In the genomic region with DNA sequence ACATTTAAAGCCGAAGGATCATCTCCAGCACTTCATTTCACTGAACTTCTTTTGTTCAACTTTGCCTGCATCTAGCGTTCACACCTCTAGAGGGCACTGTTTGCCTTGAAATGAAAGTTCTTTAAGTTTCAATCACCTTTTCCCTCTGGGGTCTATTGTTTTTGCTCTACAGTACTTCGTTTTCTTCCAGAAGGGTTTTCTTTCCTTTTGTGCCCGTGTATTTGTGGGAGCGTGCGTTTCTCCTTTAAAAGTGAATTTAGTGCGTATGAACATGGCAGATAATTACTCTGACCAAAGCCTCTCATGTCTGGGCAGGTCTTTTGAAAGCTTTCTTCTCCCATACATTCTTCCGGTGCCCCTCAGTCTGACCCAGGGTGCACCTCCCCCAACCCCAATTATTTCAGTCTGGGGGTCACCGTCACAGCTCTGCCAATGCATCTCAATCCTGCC, we compare ENCODE assay signal across 8 cellular contexts.
DNase-seq lines count a peak whose midpoint lies in the region; ATAC-seq, FAIRE-seq and TF ChIP-seq lines count a peak whose summit lies in the region.

No MANE protein-coding gene starts in this region.

- WGBS in suprapubic skin: 14% methylated on average over 9 of the region's 9 CpGs

- H3K27ac Mint-ChIP-seq in chondrocyte (ENCODE audit: unreplicated experiment): no peak overlapping the region

- no peaks in the 10 kb centered on the region for H3K36me3 Mint-ChIP-seq in chondrocyte (ENCODE audit: low read depth)

- no peaks in the 10 kb centered on the region for H3K9me3 Mint-ChIP-seq in chondrocyte (ENCODE audit: low read depth)

- no peak for TF ChIP-seq POLR2A in suprapubic skin (IDR thresholded peaks at IDR 0.05)

- no peaks in the 10 kb centered on the region for H3K36me3 ChIP-seq in cardiac muscle cell
- H3K36me3 ChIP-seq in suprapubic skin: no peaks in the 10 kb centered on the region

- TF ChIP-seq CTCF in cardiac muscle cell (IDR thresholded peaks at IDR 0.05; ENCODE audit: low read depth, low read length) (peak; percentile 85), chondrocyte (IDR thresholded peaks at IDR 0.05) (peak; percentile 89), suprapubic skin (IDR thresholded peaks at IDR 0.05) (peak; percentile 10 to 49)

- H3K27ac ChIP-seq in cardiac muscle cell (no peak overlapping the region), suprapubic skin (no peak overlapping the region)

- DNase-seq in cardiac muscle cell (ENCODE audit: low read depth in 1 of 2, low spot score in 1 of 2) (peak; percentile 71 to 85), left cardiac atrium (no peak), M059J (ENCODE audit: low read depth) (peak; percentile 45), RCC 7860 (ENCODE audit: low spot score) (peak; percentile 26), chondrocyte (ENCODE audit: low spot score) (no peak), medulla oblongata (ENCODE audit: extremely low spot score) (peak; percentile 81), suprapubic skin (ENCODE audit: low spot score in 2 of 2) (no peak)

- peaks cover 6% of the 10 kb centered on the region for H3K4me1 Mint-ChIP-seq in chondrocyte (ENCODE audit: low read depth)

- peak; percentile 55 for FAIRE-seq in RCC 7860 (lab: Jason Lieb, UNC)

- H3K4me1 ChIP-seq in cardiac muscle cell (ENCODE audit: low read depth) (peaks cover 6% of the 10 kb centered on the region), suprapubic skin (no peaks in the 10 kb centered on the region)

- no peak overlapping the region for H3K4me3 ChIP-seq in cardiac muscle cell
- no peak overlapping the region for H3K4me3 ChIP-seq in suprapubic skin

- H3K9me3 ChIP-seq in cardiac muscle cell (ENCODE audit: low read depth) (no peaks in the 10 kb centered on the region), suprapubic skin (no peaks in the 10 kb centered on the region)

- H3K27me3 ChIP-seq in cardiac muscle cell (no peaks in the 10 kb centered on the region), suprapubic skin (no peaks in the 10 kb centered on the region)

- peaks cover 45% of the 10 kb centered on the region for H3K27me3 Mint-ChIP-seq in chondrocyte (ENCODE audit: low read depth)

- no peak overlapping the region for H3K4me3 Mint-ChIP-seq in chondrocyte (ENCODE audit: unreplicated experiment)

- ATAC-seq in left cardiac atrium (no peak), HG02588 (IDR thresholded peaks at IDR 0.05; ENCODE audit: unreplicated experiment) (no peak)

- TF ChIP-seq EP300 in suprapubic skin (IDR thresholded peaks at IDR 0.05): no peak

- intact Hi-C loops in left cardiac atrium (cut with DNase I): loop anchor here (5.0 kb wide), 2 partner anchors 117 to 1667 kb away; no protein-coding TSS in a partner anchor

Comparison
In these comparisons a context has a peak if more than half of its experiments do, and no peak if none do; other contexts are left out.
1. DNase-seq: peak in cardiac muscle cell (2 of 2), M059J (single experiment), RCC 7860 (single experiment) and medulla oblongata (single experiment); none in left cardiac atrium (single experiment), chondrocyte (single experiment) and suprapubic skin (0 of 2).
2. CTCF ChIP-seq: peak in every context shown above with its lines; median percentile 89 in chondrocyte; 85 in cardiac muscle cell; 30 in suprapubic skin.